In genomic region chr1:20496725-20497383, GRCh38 we compare ENCODE assay signal across 5 cellular contexts. TPM values are rescaled to one million over a fixed set of nuclear protein-coding genes. Genes with fewer than 3 reads are reported as not detected.
"Had no signal": no experiment of that assay in that cellular context is flagged by ENCODE, and none has a peak within 500 bp of the region (broad histone marks: within the 10 kb centered on the region; RNA-seq: fewer than 3 reads in every experiment).

No MANE protein-coding gene starts in this region.

RNA-seq across cellular contexts. Expression of gene FAM43B, which starts 55.5 kb away (rescaled TPM):
- total RNA-seq: activated CD4-positive, alpha-beta T cell treated with anti-CD3 and anti-CD28 coated beads, Interleukin-2, amount 10 ng/mL, durations not matched to agents 24 days and 14 days; activated CD8-positive, alpha-beta T cell treated with anti-CD3 and anti-CD28 coated beads, Interleukin-2, amount 10 ng/mL, durations not matched to agents 7 days and 5 days; naive thymus-derived CD8-positive, alpha-beta T cell; T-helper 17 cell had no signal
- polyA plus RNA-seq: immature natural killer cell; naive thymus-derived CD8-positive, alpha-beta T cell had no signal
